30 cellular contexts compared by ENCODE assay signal in genomic region chr6:16823700-16824352, GRCh38.
"Had no signal": no experiment of that assay in that cellular context is flagged by ENCODE, and none has a peak within 500 bp of the region (broad histone marks: within the 10 kb centered on the region; RNA-seq: fewer than 3 reads in every experiment).

No MANE protein-coding gene starts in this region.

- H3K9me3 Mint-ChIP-seq: activated CD4-positive, alpha-beta memory T cell treated with anti-CD3 and anti-CD28 coated beads for 36 hours; activated naive CD4-positive, alpha-beta T cell treated with anti-CD3 and anti-CD28 coated beads, Interleukin-2, amount 10 ng/mL, durations not matched to agents 7 days and 5 days; activated T-cell treated with anti-CD3 and anti-CD28 coated beads, Interleukin-2, amount 50 U/mL, for 24 hours; activated T-cell treated with anti-CD3 and anti-CD28 coated beads, Interleukin-2, amount 50 U/mL, for 72 hours; central memory CD8-positive, alpha-beta T cell; effector memory CD8-positive, alpha-beta T cell had no signal

- H3K36me3 Mint-ChIP-seq: activated CD4-positive, alpha-beta memory T cell treated with anti-CD3 and anti-CD28 coated beads for 36 hours; activated naive CD4-positive, alpha-beta T cell treated with anti-CD3 and anti-CD28 coated beads, Interleukin-2, amount 10 ng/mL, durations not matched to agents 7 days and 5 days; activated naive CD8-positive, alpha-beta T cell had no signal

- H3K4me3 Mint-ChIP-seq: activated CD4-positive, alpha-beta memory T cell treated with anti-CD3 and anti-CD28 coated beads for 36 hours; activated CD4-positive, alpha-beta T cell treated with anti-CD3 and anti-CD28 coated beads for 36 hours; activated CD4-positive, alpha-beta T cell treated with anti-CD3 and anti-CD28 coated beads, Interleukin-2, amount 10 ng/mL, durations not matched to agents 24 days and 14 days; activated naive CD4-positive, alpha-beta T cell treated with anti-CD3 and anti-CD28 coated beads, Interleukin-2, amount 10 ng/mL, durations not matched to agents 7 days and 5 days; activated naive CD8-positive, alpha-beta T cell; activated T-cell treated with anti-CD3 and anti-CD28 coated beads, Interleukin-2, amount 50 U/mL, for 24 hours; central memory CD8-positive, alpha-beta T cell; effector memory CD8-positive, alpha-beta T cell had no signal

- H3K27ac Mint-ChIP-seq: activated CD4-positive, alpha-beta memory T cell treated with anti-CD3 and anti-CD28 coated beads for 36 hours; activated CD4-positive, alpha-beta T cell treated with anti-CD3 and anti-CD28 coated beads for 36 hours; activated CD4-positive, alpha-beta T cell treated with anti-CD3 and anti-CD28 coated beads, Interleukin-2, amount 10 ng/mL, durations not matched to agents 24 days and 14 days; activated naive CD4-positive, alpha-beta T cell treated with anti-CD3 and anti-CD28 coated beads, Interleukin-2, amount 10 ng/mL, durations not matched to agents 7 days and 5 days; activated naive CD8-positive, alpha-beta T cell; activated T-cell treated with anti-CD3 and anti-CD28 coated beads, Interleukin-2, amount 50 U/mL, for 24 hours; activated T-cell treated with anti-CD3 and anti-CD28 coated beads, Interleukin-2, amount 50 U/mL, for 72 hours; effector memory CD8-positive, alpha-beta T cell had no signal

- H3K27me3 Mint-ChIP-seq: central memory CD8-positive, alpha-beta T cell had no signal

- H3K4me3 ChIP-seq: coronary artery, esophagus muscularis mucosa, gastrocnemius medialis, heart left ventricle had no signal

- FAIRE-seq: astrocyte, bronchial epithelial cell had no signal

- H3K9me3 ChIP-seq: esophagus muscularis mucosa, gastrocnemius medialis, heart left ventricle had no signal

- H3K4me1 ChIP-seq: esophagus muscularis mucosa, gastrocnemius medialis had no signal

- DNase-seq: activated CD4-positive, alpha-beta memory T cell treated with anti-CD3 and anti-CD28 coated beads for 36 hours; activated CD4-positive, alpha-beta T cell treated with anti-CD3 and anti-CD28 coated beads for 36 hours; activated CD4-positive, alpha-beta T cell treated with anti-CD3 and anti-CD28 coated beads, Interleukin-2, amount 10 ng/mL, durations not matched to agents 24 days and 14 days; activated CD4-positive, CD25-positive, alpha-beta regulatory T cell; activated CD4-positive, CD25-positive, alpha-beta regulatory T cell treated with anti-CD3 and anti-CD28 coated beads, Interleukin-2, amount 50 U/mL, for 72 hours; activated CD8-positive, alpha-beta memory T cell treated with anti-CD3 and anti-CD28 coated beads, Interleukin-2, amount 50 U/mL, for 48 hours; activated gamma-delta T cell; activated naive CD4-positive, alpha-beta T cell; activated naive CD4-positive, alpha-beta T cell treated with anti-CD3 and anti-CD28 coated beads, Interleukin-2, amount 10 ng/mL, durations not matched to agents 7 days and 5 days; activated T-cell treated with anti-CD3 and anti-CD28 coated beads for 4 hours; activated T-cell treated with anti-CD3 and anti-CD28 coated beads, Interleukin-2, amount 50 U/mL, for 24 hours; activated T-cell treated with anti-CD3 and anti-CD28 coated beads, Interleukin-2, amount 50 U/mL, for 72 hours; amniotic stem cell; anterior cingulate cortex; brain microvascular endothelial cell; dermis blood vessel endothelial cell; effector CD4-positive, alpha-beta T cell; effector memory CD8-positive, alpha-beta T cell; erythroblast; foreskin keratinocyte; gastrocnemius medialis; glutamatergic neuron; heart left ventricle; T-helper 2 cell had no signal

- H3K27ac ChIP-seq: brain microvascular endothelial cell, coronary artery, esophagus muscularis mucosa, foreskin keratinocyte, gastrocnemius medialis, heart left ventricle had no signal

- H3K36me3 ChIP-seq: brain microvascular endothelial cell, esophagus muscularis mucosa, gastrocnemius medialis, heart left ventricle had no signal

- H3K27me3 ChIP-seq: brain microvascular endothelial cell, esophagus muscularis mucosa, foreskin keratinocyte, gastrocnemius medialis, heart left ventricle had no signal

- ATAC-seq: activated CD4-positive, alpha-beta T cell treated with anti-CD3 and anti-CD28 coated beads for 36 hours; activated T-cell treated with anti-CD3 and anti-CD28 coated beads, Interleukin-2, amount 50 U/mL, for 72 hours; effector memory CD8-positive, alpha-beta T cell; foreskin keratinocyte; gastrocnemius medialis; heart left ventricle had no signal
